Comparison of ENCODE assay signal across 9 cellular contexts in the genomic region with DNA sequence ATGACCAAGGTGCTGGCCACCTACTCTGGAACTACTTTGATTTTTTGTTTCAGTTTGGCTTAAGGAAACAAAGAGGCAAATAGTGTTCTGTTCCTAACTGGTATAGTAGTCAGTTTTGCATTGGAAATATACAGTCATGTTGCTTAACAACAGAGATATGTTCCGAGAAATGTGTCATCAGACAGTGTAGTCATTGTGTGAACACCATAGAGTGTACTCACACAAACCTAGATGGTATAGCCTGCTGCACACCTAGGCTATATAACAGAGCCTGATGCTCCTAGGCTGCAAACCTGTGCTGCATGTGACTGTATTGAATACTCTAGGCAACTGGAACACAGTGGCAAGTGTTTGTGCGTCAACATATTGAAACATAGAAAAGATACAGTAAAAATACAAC.
DNase-seq lines count a peak whose midpoint lies in the region; ATAC-seq lines count a peak whose summit lies in the region.
"Had no signal": no experiment of that assay in that cellular context is flagged by ENCODE, and none has a peak within 500 bp of the region (broad histone marks: within the 10 kb centered on the region; RNA-seq: fewer than 3 reads in every experiment).

No MANE protein-coding gene starts in this region.

- H3K27me3 ChIP-seq in effector memory CD4-positive, alpha-beta T cell (replicated peaks; ENCODE audit: control insufficient read depth, insufficient read depth, low read length, poor library complexity, severe bottlenecking), result no peaks in the 10 kb centered on the region
- H3K27me3 ChIP-seq in HAP-1 (ENCODE audit: low read depth), result no peaks in the 10 kb centered on the region
- H3K27me3 ChIP-seq: MG63 had no signal

- no peaks in the 10 kb centered on the region for H3K9me3 ChIP-seq in effector memory CD4-positive, alpha-beta T cell (ENCODE audit: control insufficient read depth, low read length)
- no peaks in the 10 kb centered on the region for H3K9me3 ChIP-seq in HAP-1
- H3K9me3 ChIP-seq: MG63 had no signal

- H3K4me3 Mint-ChIP-seq in stimulated activated naive B cell treated with anti-CD40 and anti-IgM and Interleukin-4, amounts not matched to agents 10 μg/mL and 1 μg/mL and 100 μg/mL, for 72 hours, result no peak overlapping the region

- peaks cover 17% of the 10 kb centered on the region for H3K4me1 ChIP-seq in effector memory CD4-positive, alpha-beta T cell (ENCODE audit: control insufficient read depth, insufficient read depth, low read length, poor library complexity, severe bottlenecking)
- H3K4me1 ChIP-seq in HAP-1, result peaks cover 19% of the 10 kb centered on the region

- peaks cover 3 to 26% of the 10 kb centered on the region in 2 donors for H3K36me3 Mint-ChIP-seq in stimulated activated naive B cell treated with anti-CD40 and anti-IgM and Interleukin-4, amounts not matched to agents 10 μg/mL and 1 μg/mL and 100 μg/mL, for 72 hours

- no peaks in the 10 kb centered on the region for H3K27me3 Mint-ChIP-seq in stimulated activated naive B cell treated with anti-CD40 and anti-IgM and Interleukin-4, amounts not matched to agents 10 μg/mL and 1 μg/mL and 100 μg/mL, for 72 hours

- in situ Hi-C loops in HAP-1 (cut with MboI; ENCODE audit: low sequenced_read_pairs), result no loop called here

- peaks cover 3 to 5% of the 10 kb centered on the region in 2 donors for H3K9me3 Mint-ChIP-seq in stimulated activated naive B cell treated with anti-CD40 and anti-IgM and Interleukin-4, amounts not matched to agents 10 μg/mL and 1 μg/mL and 100 μg/mL, for 72 hours

- no peaks in the 10 kb centered on the region for H3K36me3 ChIP-seq in effector memory CD4-positive, alpha-beta T cell (ENCODE audit: control insufficient read depth, insufficient read depth, low read length)
- H3K36me3 ChIP-seq in HAP-1 (replicated peaks), result no peaks in the 10 kb centered on the region
- H3K36me3 ChIP-seq: MG63 had no signal

- H3K27ac ChIP-seq in effector memory CD4-positive, alpha-beta T cell (ENCODE audit: insufficient read depth, low read length, poor library complexity, severe bottlenecking), result no peak overlapping the region

- DNase-seq in stimulated activated CD4-positive, alpha-beta T cell treated with anti-CD3 and anti-CD28 coated beads, Interleukin-15, amount 100 ng/mL, for 24 hours, result peak; percentile 45
- no peak for DNase-seq in stimulated activated CD4-positive, alpha-beta T cell treated with anti-CD3 and anti-CD28 coated beads, Interleukin-12 subunit alpha, Interleukin-12 subunit beta, amount 100 ng/mL, for 4 hours
- DNase-seq in amniotic epithelial cell (ENCODE audit: low read depth) (peak; percentile 44), HAP-1 (ENCODE audit: low spot score in 2 of 2) (no peak), putamen (ENCODE audit: low spot score) (no peak)
- DNase-seq in stimulated activated naive B cell treated with anti-CD40 and anti-IgM and Interleukin-4, amounts not matched to agents 10 μg/mL and 1 μg/mL and 100 μg/mL, for 72 hours, result no peak
- DNase-seq in effector memory CD4-positive, alpha-beta T cell, result no peak
- DNase-seq: MG63 had no signal

- no peak overlapping the region for H3K4me3 ChIP-seq in effector memory CD4-positive, alpha-beta T cell (ENCODE audit: insufficient read depth, low read depth, low read length, poor library complexity, severe bottlenecking)
- no peak overlapping the region for H3K4me3 ChIP-seq in HAP-1
- H3K4me3 ChIP-seq: MG63 had no signal

- H3K4me1 Mint-ChIP-seq in stimulated activated naive B cell treated with anti-CD40 and anti-IgM and Interleukin-4, amounts not matched to agents 10 μg/mL and 1 μg/mL and 100 μg/mL, for 72 hours, result peaks cover 49 to 81% of the 10 kb centered on the region in 2 donors

- ATAC-seq in HG03432 (IDR thresholded peaks at IDR 0.05; ENCODE audit: unreplicated experiment), result peak; percentile 40
- peak; percentile 86 to 93 for ATAC-seq in stimulated activated naive B cell treated with anti-CD40 and anti-IgM and Interleukin-4, amounts not matched to agents 10 μg/mL and 1 μg/mL and 100 μg/mL, for 72 hours (replicated peaks)

- H3K27ac Mint-ChIP-seq in stimulated activated naive B cell treated with anti-CD40 and anti-IgM and Interleukin-4, amounts not matched to agents 10 μg/mL and 1 μg/mL and 100 μg/mL, for 72 hours, result peak overlapping the region; percentile 67

Comparison
In these comparisons a context has a peak if more than half of its experiments do, and no peak if none do; other contexts are left out.
1. DNase-seq: peak in stimulated activated CD4-positive, alpha-beta T cell treated with anti-CD3 and anti-CD28 coated beads, Interleukin-15, amount 100 ng/mL, for 24 hours (single experiment) and amniotic epithelial cell (single experiment); none in stimulated activated CD4-positive, alpha-beta T cell treated with anti-CD3 and anti-CD28 coated beads, Interleukin-12 subunit alpha, Interleukin-12 subunit beta, amount 100 ng/mL, for 4 hours (single experiment), stimulated activated naive B cell treated with anti-CD40 and anti-IgM and Interleukin-4, amounts not matched to agents 10 μg/mL and 1 μg/mL and 100 μg/mL, for 72 hours (single experiment), effector memory CD4-positive, alpha-beta T cell (0 of 3), HAP-1 (0 of 2) and putamen (single experiment).